20 cellular contexts compared by ENCODE assay signal in genomic region chr18:33355756-33356155, GRCh38.
"Had no signal": no experiment of that assay in that cellular context is flagged by ENCODE, and none has a peak within 500 bp of the region (broad histone marks: within the 10 kb centered on the region; RNA-seq: fewer than 3 reads in every experiment).

No MANE protein-coding gene starts in this region.

- H3K4me3 ChIP-seq: breast epithelium, PC-9 had no signal

- ATAC-seq: activated CD4-positive, alpha-beta T cell treated with anti-CD3 and anti-CD28 coated beads for 36 hours had no signal

- DNase-seq: activated CD4-positive, alpha-beta memory T cell treated with anti-CD3 and anti-CD28 coated beads, Interleukin-2, amount 10 ng/mL, durations not matched to agents 7 days and 5 days; activated CD4-positive, alpha-beta T cell treated with anti-CD3 and anti-CD28 coated beads for 36 hours; activated CD4-positive, alpha-beta T cell treated with anti-CD3 and anti-CD28 coated beads, Interleukin-2, amount 50 U/mL, for 1 hour; activated naive CD4-positive, alpha-beta T cell treated with anti-CD3 and anti-CD28 coated beads, Interleukin-2, amount 50 U/mL, for 16 hours; activated naive CD8-positive, alpha-beta T cell treated with anti-CD3 and anti-CD28 coated beads, Interleukin-2, amount 10 ng/mL, durations not matched to agents 7 days and 5 days; aorta; caudate nucleus; MM.1S; NCI-H1105; NCI-H1436; NCI-H1694 treated with DMSO at 0.1 percent for 48 hours; NCI-H446; NCI-H524; NCI-H748 treated with DMSO at 0.1 percent for 48 hours; PC-9; SHP77 treated with DMSO at 0.1 percent for 48 hours; T-helper 2 cell; T1000 had no signal

- H3K27ac Mint-ChIP-seq: activated CD4-positive, alpha-beta memory T cell treated with anti-CD3 and anti-CD28 coated beads, Interleukin-2, amount 10 ng/mL, durations not matched to agents 7 days and 5 days; activated CD4-positive, alpha-beta T cell treated with anti-CD3 and anti-CD28 coated beads for 36 hours; activated naive CD8-positive, alpha-beta T cell treated with anti-CD3 and anti-CD28 coated beads, Interleukin-2, amount 10 ng/mL, durations not matched to agents 7 days and 5 days had no signal

- H3K4me1 ChIP-seq: breast epithelium had no signal

- H3K27me3 ChIP-seq: breast epithelium had no signal

- H3K4me1 Mint-ChIP-seq: activated CD4-positive, alpha-beta memory T cell treated with anti-CD3 and anti-CD28 coated beads, Interleukin-2, amount 10 ng/mL, durations not matched to agents 7 days and 5 days; activated CD4-positive, alpha-beta T cell treated with anti-CD3 and anti-CD28 coated beads for 36 hours; activated naive CD8-positive, alpha-beta T cell treated with anti-CD3 and anti-CD28 coated beads, Interleukin-2, amount 10 ng/mL, durations not matched to agents 7 days and 5 days had no signal

- H3K9me3 ChIP-seq: breast epithelium had no signal

- H3K27ac ChIP-seq: breast epithelium, PC-9, VCaP had no signal

- H2AFZ ChIP-seq: PC-9 had no signal

- H3K4me3 Mint-ChIP-seq: activated CD4-positive, alpha-beta memory T cell treated with anti-CD3 and anti-CD28 coated beads, Interleukin-2, amount 10 ng/mL, durations not matched to agents 7 days and 5 days; activated CD4-positive, alpha-beta T cell treated with anti-CD3 and anti-CD28 coated beads for 36 hours; activated naive CD8-positive, alpha-beta T cell treated with anti-CD3 and anti-CD28 coated beads, Interleukin-2, amount 10 ng/mL, durations not matched to agents 7 days and 5 days had no signal

- H3K4me2 ChIP-seq: PC-9 had no signal

- H3K36me3 ChIP-seq: breast epithelium had no signal

- H3K36me3 Mint-ChIP-seq: activated naive CD8-positive, alpha-beta T cell treated with anti-CD3 and anti-CD28 coated beads, Interleukin-2, amount 10 ng/mL, durations not matched to agents 7 days and 5 days had no signal

- H3K27me3 Mint-ChIP-seq: activated CD4-positive, alpha-beta memory T cell treated with anti-CD3 and anti-CD28 coated beads, Interleukin-2, amount 10 ng/mL, durations not matched to agents 7 days and 5 days; activated CD4-positive, alpha-beta T cell treated with anti-CD3 and anti-CD28 coated beads for 36 hours; activated naive CD8-positive, alpha-beta T cell treated with anti-CD3 and anti-CD28 coated beads, Interleukin-2, amount 10 ng/mL, durations not matched to agents 7 days and 5 days had no signal
